In the genomic region with DNA sequence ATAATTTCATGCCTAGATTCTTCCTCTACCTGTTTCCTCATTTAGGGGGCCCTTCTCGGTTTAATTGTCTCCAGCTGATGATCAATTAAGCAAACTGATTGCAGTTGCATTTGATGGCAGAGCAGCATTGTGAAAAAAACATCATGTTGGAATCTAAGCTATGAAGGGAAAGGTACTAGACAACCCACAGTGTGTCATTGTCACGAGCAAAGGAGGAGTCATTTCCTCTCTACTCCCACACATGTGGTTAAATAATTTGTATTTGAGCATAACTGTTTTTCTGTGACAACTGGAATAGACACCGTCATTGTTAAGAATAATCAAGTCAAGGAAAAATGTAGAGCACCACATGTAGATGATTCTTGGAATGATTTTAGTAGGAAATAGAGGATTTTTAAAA, we compare ENCODE assay signal across 12 cellular contexts.
DNase-seq lines count a peak whose midpoint lies in the region; ATAC-seq and FAIRE-seq lines count a peak whose summit lies in the region.
"Had no signal": no experiment of that assay in that cellular context is flagged by ENCODE, and none has a peak within 500 bp of the region (broad histone marks: within the 10 kb centered on the region; RNA-seq: fewer than 3 reads in every experiment).

No MANE protein-coding gene starts in this region.

- H2BK120ac ChIP-seq in mesendoderm (ENCODE audit: low read depth, low read length) = no peak overlapping the region

- no peaks in the 10 kb centered on the region for H3K27me3 ChIP-seq in mesendoderm (ENCODE audit: insufficient read depth, low read length, poor library complexity)

- no peak overlapping the region for H4K8ac ChIP-seq in mesendoderm (ENCODE audit: low read depth, low read length)

- H3K4me1 ChIP-seq in mesendoderm (ENCODE audit: control insufficient read depth, low read depth, low read length) = no peaks in the 10 kb centered on the region

- no peaks in the 10 kb centered on the region for H3K79me1 ChIP-seq in mesendoderm (ENCODE audit: low read length)

- no peaks in the 10 kb centered on the region for H3K9me3 ChIP-seq in KOPT-K1 (ENCODE audit: insufficient read depth, low read length, poor library complexity, severe bottlenecking)

- H3K23ac ChIP-seq in mesendoderm (ENCODE audit: low read length) = no peak overlapping the region

- whole genome bisulfite sequencing in mesendoderm (ENCODE audit: extremely low coverage, insufficient coverage, low lambda C conversion rate) = no CpG with 5 or more reads among the region's 3 CpGs

- no peak for ATAC-seq in HG03196 (IDR thresholded peaks at IDR 0.05; ENCODE audit: unreplicated experiment)
- no peak for ATAC-seq in HG03135 (IDR thresholded peaks at IDR 0.05; ENCODE audit: unreplicated experiment)

- no peak overlapping the region for H3K4ac ChIP-seq in mesendoderm (ENCODE audit: low read depth, low read length)

- H3K27ac ChIP-seq in KOPT-K1 (ENCODE audit: low read depth, low read length, poor library complexity, severe bottlenecking) (peak overlapping the region; percentile 23), mesendoderm (ENCODE audit: low read depth, low read length) (no peak overlapping the region)

- H3K79me2 ChIP-seq in mesendoderm (ENCODE audit: control insufficient read depth, insufficient read depth, low read length) = no peaks in the 10 kb centered on the region

- H2AK5ac ChIP-seq in mesendoderm (ENCODE audit: low read length) = no peak overlapping the region

- H3K4me2 ChIP-seq in mesendoderm (ENCODE audit: low read length) = no peak overlapping the region

- FAIRE-seq in urothelium cell line (lab: Jason Lieb, UNC) = no peak
- FAIRE-seq: D721Med, endometrium had no signal

- no peak overlapping the region for H3K56ac ChIP-seq in mesendoderm (ENCODE audit: low read length)

- no peak overlapping the region for H2BK15ac ChIP-seq in mesendoderm (replicated peaks; ENCODE audit: low read depth)

- no peak overlapping the region for H3K18ac ChIP-seq in mesendoderm (ENCODE audit: low read length)

- H3K36me3 ChIP-seq in KOPT-K1 (ENCODE audit: insufficient read depth, low read length) = no peaks in the 10 kb centered on the region
- H3K36me3 ChIP-seq in mesendoderm (ENCODE audit: control insufficient read depth, insufficient read depth, low read length) = no peaks in the 10 kb centered on the region

- no peak overlapping the region for H3K9ac ChIP-seq in mesendoderm (ENCODE audit: low read length)

- no peak overlapping the region for H2BK5ac ChIP-seq in mesendoderm (ENCODE audit: low read length)

- H4K5ac ChIP-seq in mesendoderm (ENCODE audit: low read length) = no peak overlapping the region

- peak; percentile 5 for DNase-seq in stimulated activated CD4-positive, alpha-beta T cell treated with anti-CD3 and anti-CD28 coated beads, Interleukin-1b, Interleukin-23, amount 100 ng/mL, for 48 hours
- no peak for DNase-seq in stimulated activated CD4-positive, alpha-beta T cell treated with anti-CD3 and anti-CD28 coated beads, Interleukin-2, amount 100 ng/mL, for 48 hours
- DNase-seq in dermis microvascular lymphatic vessel endothelial cell (ENCODE audit: low read depth in 2 of 2) (peak; percentile 78 to 82), urothelium cell line (ENCODE audit: low spot score) (peak; percentile 47), mesendoderm (no peak)
- DNase-seq: activated CD4-positive, alpha-beta memory T cell treated with anti-CD3 and anti-CD28 coated beads for 36 hours; NCI-H526 treated with DMSO at 0.1 percent for 48 hours had no signal

- no peak overlapping the region for H3K4me3 ChIP-seq in mesendoderm (ENCODE audit: low read length)

Comparison
In these comparisons a context has a peak if more than half of its experiments do, and no peak if none do; other contexts are left out.
1. DNase-seq: peak in stimulated activated CD4-positive, alpha-beta T cell treated with anti-CD3 and anti-CD28 coated beads, Interleukin-1b, Interleukin-23, amount 100 ng/mL, for 48 hours (single experiment), dermis microvascular lymphatic vessel endothelial cell (2 of 2) and urothelium cell line (single experiment); none in stimulated activated CD4-positive, alpha-beta T cell treated with anti-CD3 and anti-CD28 coated beads, Interleukin-2, amount 100 ng/mL, for 48 hours (0 of 2) and mesendoderm (single experiment).